In genomic region chr15:98927990-98928389, GRCh38 we compare ENCODE assay signal across 28 cellular contexts.
DNase-seq lines count a peak whose midpoint lies in the region; ATAC-seq and TF ChIP-seq lines count a peak whose summit lies in the region.
"Had no signal": no experiment of that assay in that cellular context is flagged by ENCODE, and none has a peak within 500 bp of the region (broad histone marks: within the 10 kb centered on the region; RNA-seq: fewer than 3 reads in every experiment).

No MANE protein-coding gene starts in this region.

- H3K4me3 Mint-ChIP-seq in activated naive CD8-positive, alpha-beta T cell treated with anti-CD3 and anti-CD28 coated beads, Interleukin-2, amount 50 U/mL, for 24 hours: no peak overlapping the region
- no peak overlapping the region for H3K4me3 Mint-ChIP-seq in natural killer cell treated with Interleukin-12 subunit alpha and Interleukin-12 subunit beta and Interleukin-15 and Interleukin-18, amount 100 ng/mL, for 72 hours
- H3K4me3 Mint-ChIP-seq: activated CD8-positive, alpha-beta T cell treated with anti-CD3 and anti-CD28 coated beads, Interleukin-2, amount 10 ng/mL, durations not matched to agents 7 days and 5 days; activated naive CD8-positive, alpha-beta T cell treated with anti-CD3 and anti-CD28 coated beads, Interleukin-2, amount 10 ng/mL, durations not matched to agents 7 days and 5 days; neural progenitor cell had no signal

- H3K27me3 ChIP-seq in heart right ventricle (no peaks in the 10 kb centered on the region), smooth muscle cell (ENCODE audit: low read depth) (no peaks in the 10 kb centered on the region)
- H3K27me3 ChIP-seq: neural progenitor cell, vagina had no signal

- peaks cover 0 to 89% (median 49%) of the 10 kb centered on the region in 9 donors for H3K36me3 ChIP-seq in heart right ventricle
- H3K36me3 ChIP-seq in smooth muscle cell (ENCODE audit: low read depth): peaks cover 23% of the 10 kb centered on the region
- H3K36me3 ChIP-seq: neural progenitor cell had no signal

- H3F3A ChIP-seq in smooth muscle cell (ENCODE audit: low read depth): peaks cover 9% of the 10 kb centered on the region

- H3K4me1 ChIP-seq in heart right ventricle: peaks cover 0 to 37% (median 22%) of the 10 kb centered on the region in 9 donors
- H3K4me1 ChIP-seq in smooth muscle cell (ENCODE audit: low read depth): no peaks in the 10 kb centered on the region

- H2AFZ ChIP-seq in smooth muscle cell (ENCODE audit: low read depth): no peak overlapping the region
- H2AFZ ChIP-seq: neural progenitor cell had no signal

- H3K9me3 Mint-ChIP-seq in activated naive CD8-positive, alpha-beta T cell treated with anti-CD3 and anti-CD28 coated beads, Interleukin-2, amount 50 U/mL, for 24 hours: no peaks in the 10 kb centered on the region
- no peaks in the 10 kb centered on the region for H3K9me3 Mint-ChIP-seq in natural killer cell treated with Interleukin-12 subunit alpha and Interleukin-12 subunit beta and Interleukin-15 and Interleukin-18, amount 100 ng/mL, for 72 hours
- H3K9me3 Mint-ChIP-seq: activated naive CD8-positive, alpha-beta T cell treated with anti-CD3 and anti-CD28 coated beads, Interleukin-2, amount 10 ng/mL, durations not matched to agents 7 days and 5 days; CD4-positive, alpha-beta memory T cell; neural progenitor cell had no signal

- H3K27ac ChIP-seq in heart right ventricle (peak overlapping the region in 6 of 10 donors; percentile 3 to 78 (median 39)), smooth muscle cell (ENCODE audit: low read depth) (peak overlapping the region; percentile 66)
- H3K27ac ChIP-seq: neural progenitor cell, RWPE1, SK-N-MC had no signal

- no peak for DNase-seq in heart right ventricle
- DNase-seq in left ventricle myocardium superior: no peak
- DNase-seq in islet precursor cell: peak; percentile 63
- no peak for DNase-seq in smooth muscle cell (lab: John Stamatoyannopoulos, UW; ENCODE audit: unreplicated experiment)
- no peak for DNase-seq in activated naive CD4-positive, alpha-beta T cell treated with Interleukin-2 at 50 U/mL for 16 hours
- DNase-seq in activated naive CD8-positive, alpha-beta T cell treated with anti-CD3 and anti-CD28 coated beads, Interleukin-2, amount 50 U/mL, for 24 hours: no peak
- DNase-seq in LoVo (ENCODE audit: low spot score): no peak
- no peak for DNase-seq in natural killer cell treated with Interleukin-12 subunit alpha and Interleukin-12 subunit beta and Interleukin-15 and Interleukin-18, amount 100 ng/mL, for 72 hours (ENCODE audit: low spot score)
- DNase-seq: activated CD4-positive, alpha-beta T cell treated with anti-CD3 and anti-CD28 coated beads for 1 hour; activated CD8-positive, alpha-beta T cell treated with anti-CD3 and anti-CD28 coated beads, Interleukin-2, amount 10 ng/mL, durations not matched to agents 7 days and 5 days; activated effector memory CD4-positive, alpha-beta T cell treated with Interleukin-2 at 50 U/mL for 16 hours; activated naive CD8-positive, alpha-beta T cell treated with anti-CD3 and anti-CD28 coated beads, Interleukin-2, amount 10 ng/mL, durations not matched to agents 7 days and 5 days; activated T-cell treated with anti-CD3 and anti-CD28 coated beads for 4 hours; CD4-positive, alpha-beta memory T cell; DMS 273 treated with DMSO at 0.1 percent for 48 hours; EL; KG1; kidney glomerular epithelial cell; NCI-H1417 treated with DMSO at 0.1 percent for 48 hours; NCI-H2081 treated with DMSO at 0.1 percent for 48 hours; NCI-H446; small intestine; stimulated activated CD4-positive, alpha-beta T cell treated with anti-CD3 and anti-CD28 coated beads, Interleukin-2, amount 100 ng/mL, for 24 hours had no signal

- H3K9ac ChIP-seq in smooth muscle cell (ENCODE audit: low read depth): no peak overlapping the region
- H3K9ac ChIP-seq: neural progenitor cell had no signal

- H3K27me3 Mint-ChIP-seq in activated naive CD8-positive, alpha-beta T cell treated with anti-CD3 and anti-CD28 coated beads, Interleukin-2, amount 50 U/mL, for 24 hours: no peaks in the 10 kb centered on the region
- H3K27me3 Mint-ChIP-seq in natural killer cell treated with Interleukin-12 subunit alpha and Interleukin-12 subunit beta and Interleukin-15 and Interleukin-18, amount 100 ng/mL, for 72 hours: no peaks in the 10 kb centered on the region
- H3K27me3 Mint-ChIP-seq: activated naive CD8-positive, alpha-beta T cell treated with anti-CD3 and anti-CD28 coated beads, Interleukin-2, amount 10 ng/mL, durations not matched to agents 7 days and 5 days; CD4-positive, alpha-beta memory T cell had no signal

- ATAC-seq in heart right ventricle (no peak), left ventricle myocardium superior (no peak)
- no peak for ATAC-seq in activated naive CD8-positive, alpha-beta T cell treated with anti-CD3 and anti-CD28 coated beads, Interleukin-2, amount 50 U/mL, for 24 hours
- no peak for ATAC-seq in natural killer cell treated with Interleukin-12 subunit alpha and Interleukin-12 subunit beta and Interleukin-15 and Interleukin-18, amount 100 ng/mL, for 72 hours
- ATAC-seq: activated CD8-positive, alpha-beta T cell treated with anti-CD3 and anti-CD28 coated beads, Interleukin-2, amount 10 ng/mL, durations not matched to agents 7 days and 5 days; HCT116 had no signal

- no peak overlapping the region for H3K4me3 ChIP-seq in heart right ventricle
- H3K4me3 ChIP-seq in smooth muscle cell: no peak overlapping the region
- H3K4me3 ChIP-seq: neural progenitor cell, SK-N-MC, vagina had no signal

- H3K79me2 ChIP-seq in smooth muscle cell (ENCODE audit: low read depth): no peaks in the 10 kb centered on the region

- H3K9me3 ChIP-seq in heart right ventricle (no peaks in the 10 kb centered on the region), smooth muscle cell (replicated peaks; ENCODE audit: low read depth) (no peaks in the 10 kb centered on the region)
- H3K9me3 ChIP-seq: vagina had no signal

- H3K27ac Mint-ChIP-seq in activated naive CD8-positive, alpha-beta T cell treated with anti-CD3 and anti-CD28 coated beads, Interleukin-2, amount 50 U/mL, for 24 hours: no peak overlapping the region
- H3K27ac Mint-ChIP-seq in natural killer cell treated with Interleukin-12 subunit alpha and Interleukin-12 subunit beta and Interleukin-15 and Interleukin-18, amount 100 ng/mL, for 72 hours: no peak overlapping the region
- H3K27ac Mint-ChIP-seq: activated CD8-positive, alpha-beta T cell treated with anti-CD3 and anti-CD28 coated beads, Interleukin-2, amount 10 ng/mL, durations not matched to agents 7 days and 5 days; activated naive CD8-positive, alpha-beta T cell treated with anti-CD3 and anti-CD28 coated beads, Interleukin-2, amount 10 ng/mL, durations not matched to agents 7 days and 5 days; CD4-positive, alpha-beta memory T cell; neural progenitor cell had no signal

- 74 to 77% methylated on average over 2 of the region's 2 CpGs for WGBS in heart right ventricle, 2 donors
- whole genome bisulfite sequencing in smooth muscle cell (ENCODE audit: low lambda C conversion rate): 71% methylated on average over 2 of the region's 2 CpGs

- intact Hi-C loops in heart right ventricle (cut with DNase I): loop anchor here in 1 of 10 donors (5.0 kb wide), 1 partner anchor 291 kb away; no protein-coding TSS in a partner anchor
- intact Hi-C loops in left ventricle myocardium superior (cut with micrococcal nuclease): no loop called here

- TF ChIP-seq CTCF in heart right ventricle (IDR thresholded peaks at IDR 0.05) (no peak), smooth muscle cell (IDR thresholded peaks at IDR 0.05; ENCODE audit: borderline replicate concordance, insufficient read depth, poor library complexity, severe bottlenecking) (no peak)

- H3K36me3 Mint-ChIP-seq in activated naive CD8-positive, alpha-beta T cell treated with anti-CD3 and anti-CD28 coated beads, Interleukin-2, amount 50 U/mL, for 24 hours (ENCODE audit: low read depth): peaks cover 5% of the 10 kb centered on the region
- H3K36me3 Mint-ChIP-seq in natural killer cell treated with Interleukin-12 subunit alpha and Interleukin-12 subunit beta and Interleukin-15 and Interleukin-18, amount 100 ng/mL, for 72 hours: no peaks in the 10 kb centered on the region

- no peaks in the 10 kb centered on the region for H3K4me1 Mint-ChIP-seq in activated naive CD8-positive, alpha-beta T cell treated with anti-CD3 and anti-CD28 coated beads, Interleukin-2, amount 50 U/mL, for 24 hours
- no peaks in the 10 kb centered on the region for H3K4me1 Mint-ChIP-seq in natural killer cell treated with Interleukin-12 subunit alpha and Interleukin-12 subunit beta and Interleukin-15 and Interleukin-18, amount 100 ng/mL, for 72 hours (ENCODE audit: low read depth in 2 of 2)
- H3K4me1 Mint-ChIP-seq: activated naive CD8-positive, alpha-beta T cell treated with anti-CD3 and anti-CD28 coated beads, Interleukin-2, amount 10 ng/mL, durations not matched to agents 7 days and 5 days; CD4-positive, alpha-beta memory T cell; neural progenitor cell had no signal

- H3K4me2 ChIP-seq in smooth muscle cell: no peak overlapping the region
- H3K4me2 ChIP-seq: neural progenitor cell had no signal

- no peaks in the 10 kb centered on the region for H4K20me1 ChIP-seq in smooth muscle cell (ENCODE audit: low read depth)
